In genomic region chr6:3745566-3746118, GRCh38 we compare ENCODE assay signal across 1 cellular context.
TF ChIP-seq lines count a peak whose summit lies in the region.

No MANE protein-coding gene starts in this region.

TF ChIP-seq in H1, 55 proteins besides CTCF, POLR2A, EP300 and RAD21:
- TF ChIP-seq JUND (IDR thresholded peaks at IDR 0.05; ENCODE audit: low read length): no peak
- TF ChIP-seq POLR2AphosphoS5 (IDR thresholded peaks at IDR 0.05; ENCODE audit: low read depth, low read length): no peak
- no peak for TF ChIP-seq SP2 (IDR thresholded peaks at IDR 0.05; ENCODE audit: low read length)
- no peak for TF ChIP-seq HDAC2 (IDR thresholded peaks at IDR 0.05; ENCODE audit: borderline replicate concordance in 1 of 2, low read depth in 2 of 2, low read length in 2 of 2)
- no peak for TF ChIP-seq CTBP2 (IDR thresholded peaks at IDR 0.05; ENCODE audit: borderline replicate concordance, insufficient read depth, insufficient read length, low read length)
- no peak for TF ChIP-seq MAX (IDR thresholded peaks at IDR 0.05)
- no peak for TF ChIP-seq BCL11A (IDR thresholded peaks at IDR 0.05; ENCODE audit: low read depth in 2 of 2, low read length in 2 of 2)
